1 cellular context compared by ENCODE assay signal in genomic region chr5:168342985-168343384, GRCh38.
TF ChIP-seq lines count a peak whose summit lies in the region.

No MANE protein-coding gene starts in this region.

TF ChIP-seq in HCT116, 20 proteins besides CTCF, POLR2A, EP300 and RAD21 (continued from another document):
- TF ChIP-seq POLR2AphosphoS5 (IDR thresholded peaks at IDR 0.05; ENCODE audit: low read depth, low read length) (no peak), SIN3A (IDR thresholded peaks at IDR 0.05; ENCODE audit: low read depth) (no peak), FOSL1 (IDR thresholded peaks at IDR 0.05; ENCODE audit: low read depth) (no peak), ATF3 (IDR thresholded peaks at IDR 0.05) (no peak), ZNF274 (IDR thresholded peaks at IDR 0.05; ENCODE audit: low read depth, low read length) (no peak), CBX3 (IDR thresholded peaks at IDR 0.05; ENCODE audit: low read depth) (no peak), EZH2 (IDR thresholded peaks at IDR 0.05) (no peak)
- TF ChIP-seq, protein P1, sequence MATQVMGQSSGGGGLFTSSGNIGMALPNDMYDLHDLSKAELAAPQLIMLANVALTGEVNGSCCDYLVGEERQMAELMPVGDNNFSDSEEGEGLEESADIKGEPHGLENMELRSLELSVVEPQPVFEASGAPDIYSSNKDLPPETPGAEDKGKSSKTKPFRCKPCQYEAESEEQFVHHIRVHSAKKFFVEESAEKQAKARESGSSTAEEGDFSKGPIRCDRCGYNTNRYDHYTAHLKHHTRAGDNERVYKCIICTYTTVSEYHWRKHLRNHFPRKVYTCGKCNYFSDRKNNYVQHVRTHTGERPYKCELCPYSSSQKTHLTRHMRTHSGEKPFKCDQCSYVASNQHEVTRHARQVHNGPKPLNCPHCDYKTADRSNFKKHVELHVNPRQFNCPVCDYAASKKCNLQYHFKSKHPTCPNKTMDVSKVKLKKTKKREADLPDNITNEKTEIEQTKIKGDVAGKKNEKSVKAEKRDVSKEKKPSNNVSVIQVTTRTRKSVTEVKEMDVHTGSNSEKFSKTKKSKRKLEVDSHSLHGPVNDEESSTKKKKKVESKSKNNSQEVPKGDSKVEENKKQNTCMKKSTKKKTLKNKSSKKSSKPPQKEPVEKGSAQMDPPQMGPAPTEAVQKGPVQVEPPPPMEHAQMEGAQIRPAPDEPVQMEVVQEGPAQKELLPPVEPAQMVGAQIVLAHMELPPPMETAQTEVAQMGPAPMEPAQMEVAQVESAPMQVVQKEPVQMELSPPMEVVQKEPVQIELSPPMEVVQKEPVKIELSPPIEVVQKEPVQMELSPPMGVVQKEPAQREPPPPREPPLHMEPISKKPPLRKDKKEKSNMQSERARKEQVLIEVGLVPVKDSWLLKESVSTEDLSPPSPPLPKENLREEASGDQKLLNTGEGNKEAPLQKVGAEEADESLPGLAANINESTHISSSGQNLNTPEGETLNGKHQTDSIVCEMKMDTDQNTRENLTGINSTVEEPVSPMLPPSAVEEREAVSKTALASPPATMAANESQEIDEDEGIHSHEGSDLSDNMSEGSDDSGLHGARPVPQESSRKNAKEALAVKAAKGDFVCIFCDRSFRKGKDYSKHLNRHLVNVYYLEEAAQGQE (IDR thresholded peaks at IDR 0.05; ENCODE audit: low read depth), result no peak
- TF ChIP-seq, protein P2, sequence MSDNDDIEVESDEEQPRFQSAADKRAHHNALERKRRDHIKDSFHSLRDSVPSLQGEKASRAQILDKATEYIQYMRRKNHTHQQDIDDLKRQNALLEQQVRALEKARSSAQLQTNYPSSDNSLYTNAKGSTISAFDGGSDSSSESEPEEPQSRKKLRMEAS (IDR thresholded peaks at IDR 0.05), result no peak
